In the genomic region with DNA sequence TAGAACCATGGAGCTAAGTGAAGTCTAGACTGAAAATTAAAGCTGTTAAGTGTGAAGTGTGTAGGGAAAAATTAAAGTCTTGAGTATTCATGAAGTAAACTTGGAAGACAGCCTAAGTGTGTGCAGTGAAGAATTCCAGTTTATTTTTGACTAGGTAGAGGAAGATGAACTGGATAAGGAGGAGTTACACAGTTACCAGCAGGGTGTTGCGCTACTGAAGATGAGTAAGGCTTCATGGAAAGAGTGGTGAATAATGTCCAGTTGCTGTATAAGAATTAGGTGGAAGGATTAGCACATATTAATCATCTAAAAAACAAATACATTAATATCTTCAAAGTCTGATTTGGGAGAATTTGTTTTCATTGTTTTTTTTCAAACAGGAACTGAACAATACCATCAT, we compare ENCODE assay signal across 15 cellular contexts. TPM values are rescaled to one million over a fixed set of nuclear protein-coding genes. Genes with fewer than 3 reads are reported as not detected.
DNase-seq lines count a peak whose midpoint lies in the region; ATAC-seq, FAIRE-seq and TF ChIP-seq lines count a peak whose summit lies in the region.
"Had no signal": no experiment of that assay in that cellular context is flagged by ENCODE, and none has a peak within 500 bp of the region (broad histone marks: within the 10 kb centered on the region; RNA-seq: fewer than 3 reads in every experiment).

No MANE protein-coding gene starts in this region.

- no peak overlapping the region for H3K4me3 Mint-ChIP-seq in CD4-positive, alpha-beta T cell
- H3K4me3 Mint-ChIP-seq in naive B cell, result peak overlapping the region in 5 of 8 donors; percentile 30 to 52 (median 35)

- H3K36me3 Mint-ChIP-seq in CD4-positive, alpha-beta T cell (ENCODE audit: low read depth), result peaks cover 29% of the 10 kb centered on the region
- peaks cover 4 to 7% of the 10 kb centered on the region in 2 donors for H3K36me3 Mint-ChIP-seq in naive B cell

- H3K56ac ChIP-seq in mesendoderm (ENCODE audit: low read length), result no peak overlapping the region

- no peak overlapping the region for H2BK120ac ChIP-seq in mesendoderm (ENCODE audit: low read depth, low read length)

- H4K8ac ChIP-seq in mesendoderm (ENCODE audit: low read depth, low read length), result no peak overlapping the region

- H3K4me3 ChIP-seq in K562 (no peak overlapping the region), mesendoderm (ENCODE audit: low read length) (no peak overlapping the region)
- H3K4me3 ChIP-seq: colonic mucosa had no signal

- H3K27ac ChIP-seq in CD4-positive, alpha-beta T cell (ENCODE audit: low read depth, low read length), result peak overlapping the region; percentile 74
- H3K27ac ChIP-seq in K562 (ENCODE audit: extremely low read depth, low read depth, low read length) (no peak overlapping the region), mesendoderm (ENCODE audit: low read depth, low read length) (no peak overlapping the region)
- H3K27ac ChIP-seq: KMS-11 had no signal

- POLR2A ChIA-PET in CD4-positive, alpha-beta T cell (lab: Charles Lee), result interaction anchor here (0.8 to 2.8 kb wide), 5 partner anchors 13 to 103 kb away, joined by 3 to 10 read pairs (median 4); no protein-coding TSS in a partner anchor
- POLR2A ChIA-PET in K562 (lab: Yijun Ruan, JAX), result no interaction called here

- H3K36me3 ChIP-seq in K562 (ENCODE audit: control insufficient read depth, insufficient read depth, low read length) (peaks cover 8% of the 10 kb centered on the region; the same call in 2 of the 3 replicates), mesendoderm (ENCODE audit: control insufficient read depth, insufficient read depth, low read length) (no peaks in the 10 kb centered on the region)
- H3K36me3 ChIP-seq: colonic mucosa had no signal

- no peak overlapping the region for H3K4ac ChIP-seq in mesendoderm (ENCODE audit: low read depth, low read length)

- TF ChIP-seq POLR2A in H54 (IDR thresholded peaks at IDR 0.05; ENCODE audit: low read depth, low read length) (no peak), K562 (conservative IDR thresholded peaks at IDR 0.05) (no peak)

- H3K4me2 ChIP-seq in K562 (ENCODE audit: insufficient read depth, low read length), result no peak overlapping the region
- no peak overlapping the region for H3K4me2 ChIP-seq in mesendoderm (ENCODE audit: low read length)
- H3K4me2 ChIP-seq: KMS-11, SK-N-SH had no signal

- H2AFZ ChIP-seq in K562 (ENCODE audit: low read depth, low read length), result no peak overlapping the region

- H4K20me1 ChIP-seq in K562 (replicated peaks; ENCODE audit: control insufficient read depth, insufficient read depth, low read length), result no peaks in the 10 kb centered on the region

- H3K79me2 ChIP-seq in K562 (ENCODE audit: control insufficient read depth, insufficient read depth, low read length) (peaks cover 39% of the 10 kb centered on the region), mesendoderm (ENCODE audit: control insufficient read depth, insufficient read depth, low read length) (no peaks in the 10 kb centered on the region)

- H4K5ac ChIP-seq in mesendoderm (ENCODE audit: low read length), result no peak overlapping the region

- CTCF ChIA-PET in CD4-positive, alpha-beta T cell (lab: Charles Lee), result no interaction called here
- CTCF ChIA-PET in K562 (lab: Yijun Ruan, JAX; ENCODE audit: low intra/inter-chr PET ratio), result no interaction called here

- no peak overlapping the region for H2BK15ac ChIP-seq in mesendoderm (replicated peaks; ENCODE audit: low read depth)

- H3K4me1 ChIP-seq in K562 (replicated peaks in 1 of 2; ENCODE audit: control insufficient read depth in 2 of 2, insufficient read depth in 2 of 2, low read length in 2 of 2), result peaks cover 0 to 30% of the 10 kb centered on the region in 2 experiments; a peak in 4 of 5 replicates
- no peaks in the 10 kb centered on the region for H3K4me1 ChIP-seq in mesendoderm (ENCODE audit: control insufficient read depth, low read depth, low read length)
- H3K4me1 ChIP-seq: colonic mucosa had no signal

- H3K9ac ChIP-seq in K562 (ENCODE audit: insufficient read depth in 1 of 2, low read depth in 2 of 2, low read length in 2 of 2) (no peak overlapping the region), mesendoderm (ENCODE audit: low read length) (no peak overlapping the region)
- H3K9ac ChIP-seq: KMS-11, SK-N-SH had no signal

- H3K27ac Mint-ChIP-seq in CD4-positive, alpha-beta T cell, result peak overlapping the region; percentile 97
- H3K27ac Mint-ChIP-seq in naive B cell, result peak overlapping the region; percentile 94 to 99 (median 97)

- no peak overlapping the region for H2BK5ac ChIP-seq in mesendoderm (ENCODE audit: low read length)

- intact Hi-C loops in CD4-positive, alpha-beta T cell (cut with DNase I, micrococcal nuclease), result loop anchor here in 1 of 2 experiments (5.0 to 10.0 kb wide), 2 partner anchors 1600 to 1747 kb away; a partner anchor contains a TSS
- intact Hi-C loops in K562 (cut with micrococcal nuclease), result no loop called here

- H3K27me3 ChIP-seq in CD4-positive, alpha-beta T cell (ENCODE audit: control insufficient read depth, insufficient read depth, low read length), result no peaks in the 10 kb centered on the region
- H3K27me3 ChIP-seq in K562 (ENCODE audit: control insufficient read depth in 2 of 2, insufficient read depth in 2 of 2, low read length in 2 of 2) (no peaks in the 10 kb centered on the region), mesendoderm (ENCODE audit: insufficient read depth, low read length, poor library complexity) (no peaks in the 10 kb centered on the region)
- H3K27me3 ChIP-seq: colonic mucosa had no signal

- H3K79me1 ChIP-seq in mesendoderm (ENCODE audit: low read length), result no peaks in the 10 kb centered on the region

- no peaks in the 10 kb centered on the region for H3K9me1 ChIP-seq in K562 (ENCODE audit: control insufficient read depth, insufficient read depth, low read length)

- WGBS in K562 (ENCODE audit: insufficient coverage, low coverage, missing lambda C conversion rate), result 60% methylated on average over 1 of the region's 1 CpG
- no CpG with 5 or more reads among the region's 1 CpG for WGBS in mesendoderm (ENCODE audit: extremely low coverage, insufficient coverage, low lambda C conversion rate)

- in situ Hi-C loops in K562 (cut with MboI), result no loop called here

- no peak overlapping the region for H3K23ac ChIP-seq in mesendoderm (ENCODE audit: low read length)

- no peak for TF ChIP-seq CTCF in CD4-positive, alpha-beta T cell (IDR thresholded peaks at IDR 0.05)
- TF ChIP-seq CTCF in K562 (IDR thresholded peaks at IDR 0.05 in 2 of 3, conservative IDR thresholded peaks at IDR 0.05 in 1 of 3; ENCODE audit: insufficient read depth in 2 of 3, low read depth in 1 of 3, low read length in 3 of 3) (no peak), D721Med (IDR thresholded peaks at IDR 0.05; ENCODE audit: insufficient read depth, missing control alignments) (no peak)

- H3K4me1 Mint-ChIP-seq in CD4-positive, alpha-beta T cell (ENCODE audit: low read depth), result peaks cover 84% of the 10 kb centered on the region
- H3K4me1 Mint-ChIP-seq in naive B cell, result peaks cover 25 to 59% (median 36%) of the 10 kb centered on the region in 3 donors

- no peak for TF ChIP-seq RAD21 in K562 (CRISPR knock-in tag; conservative IDR thresholded peaks at IDR 0.05 in 1 of 2, IDR thresholded peaks at IDR 0.05 in 1 of 2)

- no peak overlapping the region for H2AK5ac ChIP-seq in mesendoderm (ENCODE audit: low read length)

- H3K9me3 Mint-ChIP-seq in CD4-positive, alpha-beta T cell, result no peaks in the 10 kb centered on the region
- H3K9me3 Mint-ChIP-seq in naive B cell, result peaks cover 0 to 5% (median 0%) of the 10 kb centered on the region in 7 donors
- H3K9me3 Mint-ChIP-seq: neural crest cell had no signal

- H3K18ac ChIP-seq in mesendoderm (ENCODE audit: low read length), result no peak overlapping the region

- BruUV-seq in K562 (replicated peaks; lab: Mats Ljungman, UMichigan), result no TSS peak

- ATAC-seq in CD4-positive, alpha-beta T cell (ENCODE audit: poor library complexity), result no peak
- 0 out of 3 replicates have a peak, but pooled peaks have one; percentile 11 for ATAC-seq in K562
- no peak for ATAC-seq in naive B cell (ENCODE audit: low read depth in 2 of 2)
- ATAC-seq in GM19452 (IDR thresholded peaks at IDR 0.05; ENCODE audit: unreplicated experiment), result no peak
- ATAC-seq: activated CD4-positive, CD25-positive, alpha-beta regulatory T cell treated with anti-CD3 and anti-CD28 coated beads, Interleukin-2, amount 50 U/mL, for 24 hours had no signal

- H3K9me3 ChIP-seq in CD4-positive, alpha-beta T cell (ENCODE audit: control insufficient read depth, low read length), result no peaks in the 10 kb centered on the region
- H3K9me3 ChIP-seq in K562 (replicated peaks; ENCODE audit: control insufficient read depth, insufficient read depth, low read depth, low read length), result no peaks in the 10 kb centered on the region
- H3K9me3 ChIP-seq: colonic mucosa, SK-N-SH had no signal

- DNase-seq in CD4-positive, alpha-beta T cell, result no peak
- no peak for DNase-seq in H54 (ENCODE audit: insufficient read length, low spot score)
- DNase-seq in K562 (ENCODE audit: extremely low read depth in 1 of 4, low spot score in 3 of 4), result peak in 1 of 4 experiments; percentile 10
- no peak for DNase-seq in naive B cell
- DNase-seq in NCI-H2171 (lab: John Stamatoyannopoulos, UW), result no peak
- DNase-seq in D721Med (ENCODE audit: insufficient read length, low spot score), result no peak
- DNase-seq in mesendoderm, result no peak
- DNase-seq: activated effector memory CD4-positive, alpha-beta T cell treated with Interleukin-2 at 50 U/mL for 16 hours; colonic mucosa; NCI-H2081 treated with DMSO at 0.1 percent for 48 hours; SK-N-SH had no signal

- no peaks in the 10 kb centered on the region for H3K27me3 Mint-ChIP-seq in CD4-positive, alpha-beta T cell
- no peaks in the 10 kb centered on the region for H3K27me3 Mint-ChIP-seq in naive B cell

- no peak for TF ChIP-seq EP300 in K562 (IDR thresholded peaks at IDR 0.05; ENCODE audit: low read length)

- FAIRE-seq in H54 (lab: Jason Lieb, UNC) (peak; percentile 79), K562 (lab: Jason Lieb, UNC) (no peak), D721Med (lab: Jason Lieb, UNC) (no peak)

RNA-seq across cellular contexts. Expression of a gene that starts 5.8 kb away (rescaled TPM):
- total RNA-seq in CD4-positive, alpha-beta T cell, result 100 to 1,000 TPM; 217 to 228 TPM
- 44.8 and 254 TPM in 2 replicates for total RNA-seq in K562 (2011; cell fraction: chromatin; rRNA removed; ENCODE audit: low replicate concordance)
- 14.8 and 27.5 TPM in 2 replicates for total RNA-seq in K562 (2011; cell fraction: nucleolus; rRNA removed)
- 79.9 and 108 TPM in 2 replicates for total RNA-seq in K562 (2011; cell fraction: nucleoplasm; rRNA removed)
- total RNA-seq in K562 (2014; rRNA removed), result 55.6 and 58.7 TPM in 2 replicates
- total RNA-seq in K562 (2014; rRNA removed; fragmentation: Illumina TruSeq; extraction: Trizol), result 103 and 112 TPM in 2 replicates
- 124 and 133 TPM in 2 replicates for total RNA-seq in K562 (2015; rRNA removed; fragmentation: Illumina TruSeq; extraction: Trizol)
- 48.8 and 50.3 TPM in 2 replicates for total RNA-seq in K562 (2021)
- 38.0 and 68.0 TPM in 2 replicates for polyA plus RNA-seq in K562 (2011; rRNA removed)
- polyA plus RNA-seq in K562 (2011; cell fraction: cytosol; rRNA removed), result 12.8 and 20.8 TPM in 2 replicates
- polyA plus RNA-seq in K562 (2011; cell fraction: nucleus; rRNA removed), result 65.9 and 75.1 TPM in 2 replicates
- 24.9 and 26.1 TPM in 2 replicates for polyA plus RNA-seq in K562 (2012)
- polyA plus RNA-seq in K562 (2014; fragmentation: Illumina TruSeq; extraction: Trizol), result 56.4 and 90.8 TPM in 2 replicates
- polyA plus RNA-seq in K562 (2014; fragmentation: Nextera tagmentation; extraction: Ambion mirVana), result 10 to 100 TPM; 27.3 to 28.6 TPM
- 45.3 and 52.6 TPM in 2 replicates for polyA plus RNA-seq in K562 (2014; rRNA removed)
- 142 and 159 TPM in 2 replicates for polyA minus RNA-seq in K562 (2011; rRNA and poly(A)+ RNA removed)
- 32.8 and 50.2 TPM in 2 replicates for polyA minus RNA-seq in K562 (2011; cell fraction: cytosol; rRNA and poly(A)+ RNA removed)
- polyA minus RNA-seq in K562 (2011; cell fraction: nucleus; rRNA and poly(A)+ RNA removed), result 89.1 and 140 TPM in 2 replicates
- polyA plus RNA-seq in naive B cell (ENCODE audit: low read depth in 6 of 6), result 10 to 100 TPM in 4 of 6 donors, 1 to 10 TPM in 2; 4.1 to 12.2 (median 10.9) TPM
- polyA plus RNA-seq in mesendoderm (2013, experiment 1 of 2), result 36.8 TPM
- 38.3 TPM for polyA plus RNA-seq in mesendoderm (2013, experiment 2 of 2)
